24 cellular contexts compared by ENCODE assay signal in genomic region chr15:70609919-70610318, GRCh38.
"Had no signal": no experiment of that assay in that cellular context is flagged by ENCODE, and none has a peak within 500 bp of the region (broad histone marks: within the 10 kb centered on the region; RNA-seq: fewer than 3 reads in every experiment).

No MANE protein-coding gene starts in this region.

- DNase-seq: effector memory CD8-positive, alpha-beta T cell; erythroblast; foreskin keratinocyte; heart left ventricle; left cardiac atrium; left lung; mesendoderm; natural killer cell; sigmoid colon; stimulated activated CD4-positive, alpha-beta T cell treated with anti-CD3 and anti-CD28 coated beads, Interleukin-4, amount 100 ng/mL, for 4 hours; stimulated activated naive CD8-positive, alpha-beta T cell treated with anti-CD3 and anti-CD28 coated beads, Interleukin-15, Interleukin-2, amounts not matched to agents 100 U/mL and 50 U/mL, for 24 hours; substantia nigra; upper lobe of right lung had no signal

- H3K4me1 Mint-ChIP-seq: natural killer cell; stimulated activated memory B cell treated with anti-CD40 and anti-IgM and Interleukin-4, amounts not matched to agents 10 μg/mL and 1 μg/mL and 100 μg/mL, for 72 hours had no signal

- H3K79me2 ChIP-seq: hepatocyte had no signal

- H3K4me2 ChIP-seq: hepatocyte had no signal

- H3K36me3 Mint-ChIP-seq: natural killer cell; stimulated activated memory B cell treated with anti-CD40 and anti-IgM and Interleukin-4, amounts not matched to agents 10 μg/mL and 1 μg/mL and 100 μg/mL, for 72 hours had no signal

- ATAC-seq: effector memory CD8-positive, alpha-beta T cell; foreskin keratinocyte; gastroesophageal sphincter; heart left ventricle; left cardiac atrium; left lung; natural killer cell; stimulated activated memory B cell treated with anti-CD40 and anti-IgM and Interleukin-4, amounts not matched to agents 10 μg/mL and 1 μg/mL and 100 μg/mL, for 72 hours; stimulated activated naive CD8-positive, alpha-beta T cell treated with anti-CD3 and anti-CD28 coated beads, Interleukin-15, Interleukin-2, amounts not matched to agents 100 U/mL and 50 U/mL, for 24 hours; upper lobe of right lung had no signal

- H2AFZ ChIP-seq: hepatocyte had no signal

- H3K4me1 ChIP-seq: foreskin keratinocyte had no signal

- H3K27ac Mint-ChIP-seq: effector memory CD8-positive, alpha-beta T cell; natural killer cell; stimulated activated memory B cell treated with anti-CD40 and anti-IgM and Interleukin-4, amounts not matched to agents 10 μg/mL and 1 μg/mL and 100 μg/mL, for 72 hours had no signal

- H3K9me3 Mint-ChIP-seq: effector memory CD8-positive, alpha-beta T cell; natural killer cell; neural crest cell; stimulated activated memory B cell treated with anti-CD40 and anti-IgM and Interleukin-4, amounts not matched to agents 10 μg/mL and 1 μg/mL and 100 μg/mL, for 72 hours had no signal

- H3K36me3 ChIP-seq: gastroesophageal sphincter, heart left ventricle, left lung, prostate gland, right atrium auricular region, sigmoid colon, thoracic aorta, tibial nerve, upper lobe of right lung, vagina had no signal

- H3K4me3 Mint-ChIP-seq: effector memory CD8-positive, alpha-beta T cell; natural killer cell; neural crest cell; stimulated activated memory B cell treated with anti-CD40 and anti-IgM and Interleukin-4, amounts not matched to agents 10 μg/mL and 1 μg/mL and 100 μg/mL, for 72 hours had no signal

- H3K27me3 ChIP-seq: gastroesophageal sphincter, heart left ventricle, hepatocyte, left lung, right atrium auricular region, sigmoid colon, tibial nerve, upper lobe of right lung, vagina had no signal

- H3K27ac ChIP-seq: coronary artery, foreskin keratinocyte, gastroesophageal sphincter, heart left ventricle, hepatocyte, left lung, prostate gland, right atrium auricular region, sigmoid colon, thoracic aorta, tibial nerve, upper lobe of right lung, vagina had no signal

- FAIRE-seq: islet of Langerhans had no signal

- H3K9me3 ChIP-seq: gastroesophageal sphincter, heart left ventricle, left lung, prostate gland, right atrium auricular region, sigmoid colon, thoracic aorta, tibial nerve, upper lobe of right lung, vagina had no signal

- H3K4me3 ChIP-seq: coronary artery, gastroesophageal sphincter, heart left ventricle, hepatocyte, left lung, prostate gland, right atrium auricular region, sigmoid colon, thoracic aorta, tibial nerve, upper lobe of right lung, vagina had no signal
